9 cellular contexts compared by ENCODE assay signal in genomic region chr17:2724783-2725164, GRCh38. TPM values are rescaled to one million over a fixed set of nuclear protein-coding genes. Genes with fewer than 3 reads are reported as not detected.
DNase-seq lines count a peak whose midpoint lies in the region; ATAC-seq and TF ChIP-seq lines count a peak whose summit lies in the region.
"Had no signal": no experiment of that assay in that cellular context is flagged by ENCODE, and none has a peak within 500 bp of the region (broad histone marks: within the 10 kb centered on the region; RNA-seq: fewer than 3 reads in every experiment).

No MANE protein-coding gene starts in this region.

- no peak overlapping the region for H4K8ac ChIP-seq in neuronal stem cell (ENCODE audit: low read depth, low read length)

- H3K9me3 ChIP-seq in neuronal stem cell (replicated peaks in 1 of 2; ENCODE audit: control insufficient read depth in 2 of 2, insufficient read depth in 1 of 2, low read depth in 1 of 2, low read length in 2 of 2) (no peaks in the 10 kb centered on the region), SJCRH30 (replicated peaks) (no peaks in the 10 kb centered on the region)
- H3K9me3 ChIP-seq: thyroid gland had no signal

- peak; percentile 7 for TF ChIP-seq CTCF in GM10248 (IDR thresholded peaks at IDR 0.05; ENCODE audit: control extremely low read depth, extremely low read depth, low read depth, missing control alignments)

- H2AK5ac ChIP-seq in neuronal stem cell (ENCODE audit: low read depth, low read length) = no peak overlapping the region

- H2AFZ ChIP-seq in neuronal stem cell (ENCODE audit: low read length) = peak overlapping the region; percentile 79

- H3K27ac Mint-ChIP-seq in activated CD4-positive, alpha-beta T cell treated with anti-CD3 and anti-CD28 coated beads, Interleukin-2, amount 10 ng/mL, durations not matched to agents 24 days and 14 days = no peak overlapping the region

- H3K23ac ChIP-seq in neuronal stem cell (ENCODE audit: low read depth, low read length, poor library complexity) = peak overlapping the region; percentile 58

- CTCF ChIA-PET in GM10248 (lab: Yijun Ruan, JAX) = no interaction called here

- H3K36me3 ChIP-seq in neuronal stem cell (replicated peaks in 1 of 2; ENCODE audit: control insufficient read depth in 2 of 2, insufficient read depth in 2 of 2, low read length in 2 of 2) = no peaks in the 10 kb centered on the region
- no peaks in the 10 kb centered on the region for H3K36me3 ChIP-seq in SJCRH30
- H3K36me3 ChIP-seq: thyroid gland had no signal

- H3K4me2 ChIP-seq in neuronal stem cell (ENCODE audit: insufficient read depth, low read length, poor library complexity, severe bottlenecking) = peak overlapping the region; percentile 67

- H3K14ac ChIP-seq in neuronal stem cell (ENCODE audit: low read length) = no peak overlapping the region

- peaks cover 4 to 52% (median 29%) of the 10 kb centered on the region in 3 experiments for H3K27me3 ChIP-seq in neuronal stem cell (ENCODE audit: control insufficient read depth in 3 of 3, insufficient read depth in 3 of 3, low read depth in 1 of 3, low read length in 3 of 3)
- H3K27me3 ChIP-seq in SJCRH30 = no peaks in the 10 kb centered on the region
- H3K27me3 ChIP-seq: thyroid gland had no signal

- H3K4me1 ChIP-seq in neuronal stem cell (ENCODE audit: control insufficient read depth in 2 of 2, insufficient read depth in 1 of 2, low read depth in 1 of 2, low read length in 2 of 2) (peaks cover 0 to 3% of the 10 kb centered on the region in 2 donors), SJCRH30 (no peaks in the 10 kb centered on the region)

- DNase-seq in GM10248 (ENCODE audit: extremely low spot score) = no peak
- DNase-seq in activated CD4-positive, alpha-beta T cell treated with anti-CD3 and anti-CD28 coated beads, Interleukin-2, amount 10 ng/mL, durations not matched to agents 24 days and 14 days = peak; percentile 81
- peak; percentile 49 for DNase-seq in neuronal stem cell (ENCODE audit: low spot score)
- DNase-seq in SJCRH30 = no peak
- no peak for DNase-seq in NCI-H345 (lab: John Stamatoyannopoulos, UW)

- WGBS in neuronal stem cell (ENCODE audit: extremely low coverage in 2 of 2, insufficient read length in 2 of 2, insufficient replicate concordance in 1 of 2), 2 donors = no CpG with 5 or more reads among the region's 40 CpGs

- H4K91ac ChIP-seq in neuronal stem cell (ENCODE audit: low read depth, low read length, poor library complexity) = no peak overlapping the region

- no peak overlapping the region for H2BK120ac ChIP-seq in neuronal stem cell (ENCODE audit: low read depth, low read length)

- no peaks in the 10 kb centered on the region for H3K79me1 ChIP-seq in neuronal stem cell (ENCODE audit: low read depth, low read length)

- peaks cover 9% of the 10 kb centered on the region for H3K4me1 Mint-ChIP-seq in activated CD4-positive, alpha-beta T cell treated with anti-CD3 and anti-CD28 coated beads, Interleukin-2, amount 10 ng/mL, durations not matched to agents 24 days and 14 days

- H3K27me3 Mint-ChIP-seq in activated CD4-positive, alpha-beta T cell treated with anti-CD3 and anti-CD28 coated beads, Interleukin-2, amount 10 ng/mL, durations not matched to agents 24 days and 14 days = peaks cover 19% of the 10 kb centered on the region

- H3K4me3 ChIP-seq in neuronal stem cell (ENCODE audit: low read length in 2 of 2) = peak overlapping the region in 1 of 2 donors; percentile 73
- H3K4me3 ChIP-seq in SJCRH30 = no peak overlapping the region

- H3K18ac ChIP-seq in neuronal stem cell (ENCODE audit: low read length) = peak overlapping the region; percentile 74

- H3K4me3 Mint-ChIP-seq in activated CD4-positive, alpha-beta T cell treated with anti-CD3 and anti-CD28 coated beads, Interleukin-2, amount 10 ng/mL, durations not matched to agents 24 days and 14 days = peak overlapping the region; percentile 41

- H2BK15ac ChIP-seq in neuronal stem cell (ENCODE audit: low read length) = peak overlapping the region; percentile 26

- ATAC-seq in esophagus mucosa = peak; percentile 62
- ATAC-seq in GM19351 (IDR thresholded peaks at IDR 0.05; ENCODE audit: unreplicated experiment) = no peak
- no peak for ATAC-seq in HG02610 (IDR thresholded peaks at IDR 0.05; ENCODE audit: unreplicated experiment)

- no peak overlapping the region for H2BK12ac ChIP-seq in neuronal stem cell (ENCODE audit: low read length)

- no peak overlapping the region for H3K4ac ChIP-seq in neuronal stem cell (ENCODE audit: low read length)

- H3K27ac ChIP-seq in neuronal stem cell (replicated peaks; ENCODE audit: low read length) (no peak overlapping the region), SJCRH30 (no peak overlapping the region)
- H3K27ac ChIP-seq: thyroid gland had no signal

- POLR2A ChIA-PET in GM10248 (lab: Yijun Ruan, JAX) = no interaction called here

- peak overlapping the region; percentile 83 for H3K9ac ChIP-seq in neuronal stem cell (ENCODE audit: low read depth, low read length, poor library complexity)

- H3K36me3 Mint-ChIP-seq in activated CD4-positive, alpha-beta T cell treated with anti-CD3 and anti-CD28 coated beads, Interleukin-2, amount 10 ng/mL, durations not matched to agents 24 days and 14 days (ENCODE audit: low read depth) = no peaks in the 10 kb centered on the region

- intact Hi-C loops in activated CD4-positive, alpha-beta T cell treated with anti-CD3 and anti-CD28 coated beads, Interleukin-2, amount 10 ng/mL, durations not matched to agents 24 days and 14 days (cut with micrococcal nuclease) = no loop called here

- H2BK5ac ChIP-seq in neuronal stem cell (ENCODE audit: low read length) = no peak overlapping the region

- no peaks in the 10 kb centered on the region for H3K9me3 Mint-ChIP-seq in activated CD4-positive, alpha-beta T cell treated with anti-CD3 and anti-CD28 coated beads, Interleukin-2, amount 10 ng/mL, durations not matched to agents 24 days and 14 days

RNA-seq across cellular contexts. Expression of gene CLUH, which starts 13.2 kb away (rescaled TPM):
- 178 and 193 TPM in 2 replicates for total RNA-seq in activated CD4-positive, alpha-beta T cell treated with anti-CD3 and anti-CD28 coated beads, Interleukin-2, amount 10 ng/mL, durations not matched to agents 24 days and 14 days
- 99.0 TPM for total RNA-seq in esophagus mucosa
- polyA plus RNA-seq in neuronal stem cell (2013, experiment 1 of 2) = 15.4 TPM
- 13.9 TPM for polyA plus RNA-seq in neuronal stem cell (2013, experiment 2 of 2)
- 33.9 and 42.5 TPM in 2 replicates for total RNA-seq in SJCRH30 (2014; rRNA removed; shearing (Covaris generic))

RNA-seq across cellular contexts. Expression of gene CCDC92B, which starts 24.7 kb away (rescaled TPM):
- 0.14 TPM in 2 replicates for total RNA-seq in activated CD4-positive, alpha-beta T cell treated with anti-CD3 and anti-CD28 coated beads, Interleukin-2, amount 10 ng/mL, durations not matched to agents 24 days and 14 days
- 0.68 TPM for total RNA-seq in esophagus mucosa
- 0.35 TPM for polyA plus RNA-seq in neuronal stem cell (2013, experiment 1 of 2)
- 0.42 TPM for polyA plus RNA-seq in neuronal stem cell (2013, experiment 2 of 2)
- total RNA-seq in SJCRH30 (2014; rRNA removed; shearing (Covaris generic)) = not detected in 2 replicates

Comparison
In these comparisons a context has a peak if more than half of its experiments do, and no peak if none do; other contexts are left out.
1. DNase-seq: peak in activated CD4-positive, alpha-beta T cell treated with anti-CD3 and anti-CD28 coated beads, Interleukin-2, amount 10 ng/mL, durations not matched to agents 24 days and 14 days (single experiment) and neuronal stem cell (single experiment); none in GM10248 (single experiment), SJCRH30 (0 of 2) and NCI-H345 (single experiment).